Comparison of ENCODE assay signal across 8 cellular contexts in genomic region chr19:14136509-14137281, GRCh38. TPM values are rescaled to one million over a fixed set of nuclear protein-coding genes. Genes with fewer than 3 reads are reported as not detected.
DNase-seq lines count a peak whose midpoint lies in the region; ATAC-seq, FAIRE-seq and TF ChIP-seq lines count a peak whose summit lies in the region.

Gene ASF1B, minus strand, starts transcription at chr19:14136589. Its CDS starts 133 bp downstream, at chr19:14136456.

- TF ChIP-seq POLR2A in H54 (IDR thresholded peaks at IDR 0.05; ENCODE audit: low read depth, low read length), result peak; percentile 96

- H3K36me3 Mint-ChIP-seq in activated T-helper 2 cell treated with anti-CD3 and anti-CD28 coated beads, Interferon-gamma antibody, Interleukin-2, Interleukin-4, amounts not matched to agents 10 μg/mL and 5 μg/mL and 100 μg/mL, durations not matched to agents 14 hours and 24 hours and 36 hours (ENCODE audit: low read depth), result peaks cover 36% of the 10 kb centered on the region
- H3K36me3 Mint-ChIP-seq in naive thymus-derived CD8-positive, alpha-beta T cell, result peaks cover 0 to 4% (median 3%) of the 10 kb centered on the region in 3 donors

- peak within 1 kb of the TSS; percentile 98 for H3K27ac Mint-ChIP-seq in activated T-helper 2 cell treated with anti-CD3 and anti-CD28 coated beads, Interferon-gamma antibody, Interleukin-2, Interleukin-4, amounts not matched to agents 10 μg/mL and 5 μg/mL and 100 μg/mL, durations not matched to agents 14 hours and 24 hours and 36 hours
- H3K27ac Mint-ChIP-seq in naive thymus-derived CD8-positive, alpha-beta T cell, result peak within 1 kb of the TSS; percentile 86 to 98 (median 94)

- no peaks in the 10 kb centered on the region; the same call in 1 of the 2 replicates for H3K36me3 ChIP-seq in ES-I3 (ENCODE audit: insufficient read depth, low read length)
- 0 out of 2 replicates have a peak, but pooled peaks cover 5% of the 10 kb centered on the region for H3K36me3 ChIP-seq in RWPE2 (ENCODE audit: low read depth)

- peak; percentile 87 for ATAC-seq in RWPE2 (ENCODE audit: low read depth)
- ATAC-seq in naive thymus-derived CD8-positive, alpha-beta T cell, result peak; percentile 82 to 84

- no peaks in the 10 kb centered on the region for H3K27me3 ChIP-seq in RWPE2 (ENCODE audit: insufficient read depth, poor library complexity, severe bottlenecking)

- H3K4me3 ChIP-seq in RWPE2 (ENCODE audit: severe bottlenecking), result peak within 1 kb of the TSS; percentile 49
- H3K4me3 ChIP-seq in fibroblast of mammary gland (ENCODE audit: control insufficient read depth, low read depth, low read length), result peak within 1 kb of the TSS; percentile 83

- intact Hi-C loops in activated T-helper 2 cell treated with anti-CD3 and anti-CD28 coated beads, Interferon-gamma antibody, Interleukin-2, Interleukin-4, amounts not matched to agents 10 μg/mL and 5 μg/mL and 100 μg/mL, durations not matched to agents 14 hours and 24 hours and 36 hours (cut with micrococcal nuclease), result loop anchor here (1.0 to 5.0 kb wide), 12 partner anchors 19 to 362 kb away; partner anchors contain the start of genes C19orf53, DDX39A, MISP3 and PRKACA

- DNase-seq in H54 (ENCODE audit: insufficient read length, low spot score), result peak; percentile 95
- peak; percentile 99 for DNase-seq in LoVo (ENCODE audit: low spot score)
- DNase-seq in RWPE2 (ENCODE audit: low spot score), result peak; percentile 99
- peak; percentile 99 for DNase-seq in activated T-helper 2 cell treated with anti-CD3 and anti-CD28 coated beads, Interferon-gamma antibody, Interleukin-2, Interleukin-4, amounts not matched to agents 10 μg/mL and 5 μg/mL and 100 μg/mL, durations not matched to agents 14 hours and 24 hours and 36 hours (ENCODE audit: low spot score)
- DNase-seq in fibroblast of mammary gland (ENCODE audit: low read depth), result peak; percentile 100
- DNase-seq in naive thymus-derived CD8-positive, alpha-beta T cell, result peak; percentile 94 to 99 (median 98)
- DNase-seq in stimulated activated naive CD4-positive, alpha-beta T cell (lab: John Stamatoyannopoulos, UW), result peak; percentile 94 to 99 (median 98)

- FAIRE-seq in H54 (lab: Jason Lieb, UNC), result peak; percentile 70

- H3K4me3 Mint-ChIP-seq in activated T-helper 2 cell treated with anti-CD3 and anti-CD28 coated beads, Interferon-gamma antibody, Interleukin-2, Interleukin-4, amounts not matched to agents 10 μg/mL and 5 μg/mL and 100 μg/mL, durations not matched to agents 14 hours and 24 hours and 36 hours (ENCODE audit: low read depth), result peak within 1 kb of the TSS; percentile 99
- peak within 1 kb of the TSS; percentile 77 to 96 (median 91) for H3K4me3 Mint-ChIP-seq in naive thymus-derived CD8-positive, alpha-beta T cell

- H3K9me3 ChIP-seq in ES-I3 (ENCODE audit: control insufficient read depth, insufficient read depth, low read length), result no peaks in the 10 kb centered on the region; the same call in 1 of the 2 replicates
- H3K9me3 ChIP-seq in RWPE2 (ENCODE audit: severe bottlenecking), result no peaks in the 10 kb centered on the region

- POLR2A ChIA-PET in naive thymus-derived CD8-positive, alpha-beta T cell (lab: Charles Lee), result interaction anchor here (0.6 to 4.6 kb wide), 39 partner anchors 9 to 436 kb away, joined by 3 to 46 read pairs (median 4); partner anchors contain the start of genes ADGRE5, ADGRL1, DNAJB1 and GIPC1

- peak; percentile 98 for TF ChIP-seq CTCF in RWPE2 (IDR thresholded peaks at IDR 0.05; ENCODE audit: poor library complexity, severe bottlenecking)
- peak; percentile 42 for TF ChIP-seq CTCF in fibroblast of mammary gland (conservative IDR thresholded peaks at IDR 0.05; ENCODE audit: control insufficient read depth, insufficient read depth, low read depth, low read length)

- H3K27ac ChIP-seq in RWPE2 (ENCODE audit: poor library complexity, severe bottlenecking), result peak within 1 kb of the TSS; percentile 79

- H3K27me3 Mint-ChIP-seq in activated T-helper 2 cell treated with anti-CD3 and anti-CD28 coated beads, Interferon-gamma antibody, Interleukin-2, Interleukin-4, amounts not matched to agents 10 μg/mL and 5 μg/mL and 100 μg/mL, durations not matched to agents 14 hours and 24 hours and 36 hours (ENCODE audit: low read depth), result no peaks in the 10 kb centered on the region
- H3K27me3 Mint-ChIP-seq in naive thymus-derived CD8-positive, alpha-beta T cell, result no peaks in the 10 kb centered on the region

- H3K4me1 Mint-ChIP-seq in activated T-helper 2 cell treated with anti-CD3 and anti-CD28 coated beads, Interferon-gamma antibody, Interleukin-2, Interleukin-4, amounts not matched to agents 10 μg/mL and 5 μg/mL and 100 μg/mL, durations not matched to agents 14 hours and 24 hours and 36 hours (ENCODE audit: low read depth), result peaks cover 30% of the 10 kb centered on the region
- H3K4me1 Mint-ChIP-seq in naive thymus-derived CD8-positive, alpha-beta T cell, result peaks cover 10 to 35% (median 31%) of the 10 kb centered on the region in 4 donors

- no peaks in the 10 kb centered on the region for H3K9me3 Mint-ChIP-seq in activated T-helper 2 cell treated with anti-CD3 and anti-CD28 coated beads, Interferon-gamma antibody, Interleukin-2, Interleukin-4, amounts not matched to agents 10 μg/mL and 5 μg/mL and 100 μg/mL, durations not matched to agents 14 hours and 24 hours and 36 hours
- no peaks in the 10 kb centered on the region for H3K9me3 Mint-ChIP-seq in naive thymus-derived CD8-positive, alpha-beta T cell

- peak within 1 kb of the TSS; percentile 73 for H3K9ac ChIP-seq in ES-I3 (ENCODE audit: low read depth, low read length)

- no peaks in the 10 kb centered on the region; the same call in 1 of the 2 replicates for H3K4me1 ChIP-seq in ES-I3 (ENCODE audit: insufficient read depth, low read length)
- H3K4me1 ChIP-seq in RWPE2 (ENCODE audit: insufficient read depth, poor library complexity, severe bottlenecking), result peaks cover 5% of the 10 kb centered on the region

RNA-seq across cellular contexts. Expression of gene ASF1B, which starts in this region (rescaled TPM):
- 83.4 and 88.9 TPM in 2 replicates for total RNA-seq in activated T-helper 2 cell treated with anti-CD3 and anti-CD28 coated beads, Interferon-gamma antibody, Interleukin-2, Interleukin-4, amounts not matched to agents 10 μg/mL and 5 μg/mL and 100 μg/mL, durations not matched to agents 14 hours and 24 hours and 36 hours
- total RNA-seq in naive thymus-derived CD8-positive, alpha-beta T cell, result 1 to 10 TPM; 2.7 to 4.6 TPM
- 1 to 10 TPM; 2.3 to 4.2 (median 3.7) TPM for polyA plus RNA-seq in naive thymus-derived CD8-positive, alpha-beta T cell

Comparison
In these comparisons a context has a peak if more than half of its experiments do, and no peak if none do; other contexts are left out.
1. Peak in every context shown above with its lines: DNase-seq, ATAC-seq, H3K4me3 ChIP-seq and H3K27ac ChIP-seq.
2. RNA of gene ASF1B (total RNA-seq): 83.4 to 88.9 TPM in activated T-helper 2 cell treated with anti-CD3 and anti-CD28 coated beads, Interferon-gamma antibody, Interleukin-2, Interleukin-4, amounts not matched to agents 10 μg/mL and 5 μg/mL and 100 μg/mL, durations not matched to agents 14 hours and 24 hours and 36 hours; 2.7 to 4.6 TPM in naive thymus-derived CD8-positive, alpha-beta T cell; every median in the first group is over 10 times any median in the second.